8 cellular contexts compared by ENCODE assay signal in genomic region chr2:42101641-42102605, GRCh38. TPM values are rescaled to one million over a fixed set of nuclear protein-coding genes. Genes with fewer than 3 reads are reported as not detected.
DNase-seq lines count a peak whose midpoint lies in the region; ATAC-seq, FAIRE-seq and TF ChIP-seq lines count a peak whose summit lies in the region.

No MANE protein-coding gene starts in this region.

- peak; percentile 59 for ATAC-seq in Right ventricle myocardium inferior

- H3K27ac ChIP-seq in prostate gland, result peak overlapping the region; percentile 47 to 68
- peak overlapping the region; percentile 79 for H3K27ac ChIP-seq in urinary bladder (ENCODE audit: low read depth)

- no peaks in the 10 kb centered on the region for H3K9me3 ChIP-seq in prostate gland

- TF ChIP-seq CTCF in prostate gland (IDR thresholded peaks at IDR 0.05), result no peak

- H3K27me3 ChIP-seq in prostate gland (replicated peaks; ENCODE audit: insufficient read depth), result no peaks in the 10 kb centered on the region

- H3K36me3 ChIP-seq in prostate gland (no peaks in the 10 kb centered on the region), urinary bladder (ENCODE audit: insufficient read depth) (no peaks in the 10 kb centered on the region)

- intact Hi-C loops in Right ventricle myocardium inferior (cut with DNase I) (loop anchor here (2.0 to 5.0 kb wide), 2 partner anchors 35 to 67 kb away; partner anchors contain the start of gene EML4), prostate gland (cut with DNase I) (no loop called here)

- WGBS in prostate gland, result 28% methylated on average over 55 of the region's 55 CpGs
- 12% methylated on average over 55 of the region's 55 CpGs for WGBS in urinary bladder

- H3K4me3 ChIP-seq in prostate gland (peak overlapping the region; percentile 35), urinary bladder (ENCODE audit: low read depth, low read length) (peak overlapping the region; percentile 42)

- DNase-seq in ELR (ENCODE audit: low read depth) (peak; percentile 87), H54 (ENCODE audit: insufficient read length, low spot score) (peak; percentile 43), NCI-H2029 treated with DMSO at 0.1 percent for 48 hours (lab: John Stamatoyannopoulos, UW) (peak; percentile 34), activated gamma-delta T cell (lab: John Stamatoyannopoulos, UW) (peak; percentile 93), Right ventricle myocardium inferior (ENCODE audit: missing footprints) (peak; percentile 83), prostate gland (ENCODE audit: low spot score) (no peak), GDM1 (lab: John Stamatoyannopoulos, UW) (no peak)

- no peaks in the 10 kb centered on the region for H3K4me1 ChIP-seq in prostate gland (replicated peaks)
- H3K4me1 ChIP-seq in urinary bladder (ENCODE audit: insufficient read depth), result no peaks in the 10 kb centered on the region

- no peak for FAIRE-seq in H54 (lab: Jason Lieb, UNC)

- TF ChIP-seq POLR2A in H54 (IDR thresholded peaks at IDR 0.05; ENCODE audit: low read depth, low read length), result no peak
- TF ChIP-seq POLR2A in prostate gland (IDR thresholded peaks at IDR 0.05), result no peak

RNA-seq across cellular contexts. Expression of gene PKDCC, which starts 54.1 kb away (rescaled TPM):
- 114 TPM for total RNA-seq in Right ventricle myocardium inferior
- total RNA-seq in prostate gland, result 10 to 100 TPM; 11.1 to 61.4 TPM
- 172 TPM for total RNA-seq in urinary bladder
- polyA plus RNA-seq in urinary bladder, result 247 TPM

Comparison
In these comparisons a context has a peak if more than half of its experiments do, and no peak if none do; other contexts are left out.
1. DNase-seq: peak in ELR (single experiment), H54 (single experiment), NCI-H2029 treated with DMSO at 0.1 percent for 48 hours (single experiment), activated gamma-delta T cell (single experiment) and Right ventricle myocardium inferior (single experiment); none in prostate gland (single experiment) and GDM1 (single experiment).